1 cellular context compared by ENCODE assay signal in the genomic region with DNA sequence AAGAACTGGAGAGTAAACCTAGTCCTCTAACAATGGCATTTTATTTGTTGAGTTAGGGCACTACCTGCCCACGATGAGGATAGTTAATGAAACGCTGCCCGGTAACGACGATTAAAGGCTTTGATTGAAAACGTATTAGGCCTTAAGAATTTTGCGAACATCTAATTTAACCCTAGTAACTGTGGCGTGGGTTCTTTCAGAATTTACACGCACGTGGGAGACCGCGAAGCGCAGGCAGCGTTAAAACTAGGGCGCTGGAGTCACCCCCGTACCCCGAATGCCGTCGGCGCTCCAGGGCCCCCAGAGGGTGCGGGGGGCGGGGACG.
TF ChIP-seq lines count a peak whose summit lies in the region.

No MANE protein-coding gene starts in this region.

TF ChIP-seq in HEK293, 187 proteins besides CTCF, POLR2A, EP300 and RAD21 (continued from another document):
- TF ChIP-seq, protein P1, sequence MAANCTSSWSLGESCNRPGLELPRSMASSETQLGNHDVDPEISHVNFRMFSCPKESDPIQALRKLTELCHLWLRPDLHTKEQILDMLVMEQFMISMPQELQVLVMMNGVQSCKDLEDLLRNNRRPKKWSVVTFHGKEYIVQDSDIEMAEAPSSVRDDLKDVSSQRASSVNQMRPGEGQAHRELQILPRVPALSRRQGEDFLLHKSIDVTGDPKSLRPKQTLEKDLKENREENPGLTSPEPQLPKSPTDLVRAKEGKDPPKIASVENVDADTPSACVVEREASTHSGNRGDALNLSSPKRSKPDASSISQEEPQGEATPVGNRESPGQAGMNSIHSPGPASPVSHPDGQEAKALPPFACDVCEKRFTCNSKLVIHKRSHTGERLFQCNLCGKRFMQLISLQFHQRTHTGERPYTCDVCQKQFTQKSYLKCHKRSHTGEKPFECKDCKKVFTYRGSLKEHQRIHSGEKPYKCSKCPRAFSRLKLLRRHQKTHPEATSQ (tag by site-specific recombination; IDR thresholded peaks at IDR 0.05) = no peak
- TF ChIP-seq ZNF660 (tag by site-specific recombination; IDR thresholded peaks at IDR 0.05) (no peak), ZNF529 (tag by site-specific recombination; IDR thresholded peaks at IDR 0.05; ENCODE audit: insufficient replicate concordance) (no peak), ZNF394 (tag by site-specific recombination; IDR thresholded peaks at IDR 0.05; ENCODE audit: borderline replicate concordance) (no peak), ZNF701 (tag by site-specific recombination; IDR thresholded peaks at IDR 0.05) (no peak), ZNF266 (tag by site-specific recombination; IDR thresholded peaks at IDR 0.05; ENCODE audit: low read depth) (no peak), ZNF768 (tag by site-specific recombination; IDR thresholded peaks at IDR 0.05) (no peak), ZNF785 (tag by site-specific recombination; IDR thresholded peaks at IDR 0.05) (no peak), MEIS1 (CRISPR knock-in tag; IDR thresholded peaks at IDR 0.05; ENCODE audit: borderline replicate concordance) (no peak), ZNF571 (tag by site-specific recombination; IDR thresholded peaks at IDR 0.05) (no peak), ZNF510 (tag by site-specific recombination; IDR thresholded peaks at IDR 0.05; ENCODE audit: insufficient replicate concordance) (no peak), ZNF600 (tag by site-specific recombination; IDR thresholded peaks at IDR 0.05) (no peak), KLF7 (tag by site-specific recombination; IDR thresholded peaks at IDR 0.05; ENCODE audit: borderline replicate concordance) (no peak), KLF1 (tag by site-specific recombination; IDR thresholded peaks at IDR 0.05) (no peak), ZNF274 (IDR thresholded peaks at IDR 0.05; ENCODE audit: low read length) (no peak), ZNF274 (tag by site-specific recombination; IDR thresholded peaks at IDR 0.05; ENCODE audit: borderline replicate concordance) (no peak), ZNF391 (tag by site-specific recombination; IDR thresholded peaks at IDR 0.05; ENCODE audit: borderline replicate concordance, low read depth) (no peak), GLIS2 (tag by site-specific recombination; IDR thresholded peaks at IDR 0.05) (no peak)
